17 cellular contexts compared by ENCODE assay signal in the genomic region with DNA sequence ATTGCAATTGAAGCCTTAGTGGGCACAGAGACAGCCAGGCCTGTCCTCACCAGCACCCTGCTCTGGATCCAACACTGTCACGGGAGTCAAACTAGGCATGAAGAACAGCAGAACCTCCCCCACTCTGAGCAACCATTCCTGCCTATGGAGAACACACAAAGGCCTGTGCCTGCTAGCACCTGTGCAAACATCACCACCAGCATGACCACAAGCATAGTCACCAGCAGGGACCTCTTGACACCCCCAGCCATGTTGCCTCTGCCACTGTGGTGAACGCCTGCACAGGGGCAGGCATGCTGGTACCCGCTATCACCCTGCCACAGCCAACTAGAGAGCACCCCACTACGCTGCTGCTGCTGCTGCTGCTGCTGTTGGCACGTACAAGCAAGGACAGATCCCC.
"Had no signal": no experiment of that assay in that cellular context is flagged by ENCODE, and none has a peak within 500 bp of the region (broad histone marks: within the 10 kb centered on the region; RNA-seq: fewer than 3 reads in every experiment).

No MANE protein-coding gene starts in this region.

- DNase-seq: activated CD4-positive, alpha-beta T cell treated with anti-CD3 and anti-CD28 coated beads, Interleukin-2, amount 10 ng/mL, durations not matched to agents 7 days and 5 days; activated CD8-positive, alpha-beta memory T cell treated with anti-CD3 and anti-CD28 coated beads, Interleukin-2, amount 50 U/mL, for 48 hours; activated gamma-delta T cell treated with Interleukin-2 at 50 U/mL for 16 hours; amniotic stem cell; central memory CD4-positive, alpha-beta T cell; colonic mucosa; foreskin fibroblast; glutamatergic neuron; hypothalamus; mesendoderm; psoas muscle; T-helper 9 cell had no signal

- H3K4me1 Mint-ChIP-seq: activated CD4-positive, alpha-beta T cell treated with anti-CD3 and anti-CD28 coated beads, Interleukin-2, amount 10 ng/mL, durations not matched to agents 7 days and 5 days had no signal

- H3K4me3 ChIP-seq: colonic mucosa, psoas muscle, suprapubic skin had no signal

- H3K27ac ChIP-seq: colonic mucosa, psoas muscle, suprapubic skin had no signal

- H3K9me3 ChIP-seq: colonic mucosa had no signal

- H3K27ac Mint-ChIP-seq: activated CD4-positive, alpha-beta T cell treated with anti-CD3 and anti-CD28 coated beads, Interleukin-2, amount 10 ng/mL, durations not matched to agents 7 days and 5 days; activated naive CD8-positive, alpha-beta T cell; stimulated activated naive CD8-positive, alpha-beta T cell treated with anti-CD3 and anti-CD28 coated beads, Interleukin-15, Interleukin-2, amounts not matched to agents 100 ng/mL and 50 ng/mL, for 24 hours; type B pancreatic cell had no signal

- H3K36me3 ChIP-seq: colonic mucosa, suprapubic skin had no signal

- H3K4me3 Mint-ChIP-seq: activated CD4-positive, alpha-beta T cell treated with anti-CD3 and anti-CD28 coated beads, Interleukin-2, amount 10 ng/mL, durations not matched to agents 7 days and 5 days; activated naive CD8-positive, alpha-beta T cell; stimulated activated naive CD8-positive, alpha-beta T cell treated with anti-CD3 and anti-CD28 coated beads, Interleukin-15, Interleukin-2, amounts not matched to agents 100 ng/mL and 50 ng/mL, for 24 hours; type B pancreatic cell had no signal

- H3K27me3 ChIP-seq: colonic mucosa, suprapubic skin had no signal

- H3K4me1 ChIP-seq: colonic mucosa, psoas muscle, suprapubic skin had no signal

- H3K27me3 Mint-ChIP-seq: activated naive CD8-positive, alpha-beta T cell; stimulated activated naive CD8-positive, alpha-beta T cell treated with anti-CD3 and anti-CD28 coated beads, Interleukin-15, Interleukin-2, amounts not matched to agents 100 ng/mL and 50 ng/mL, for 24 hours; type B pancreatic cell had no signal

- FAIRE-seq: endometrium had no signal
